20 cellular contexts compared by ENCODE assay signal in the genomic region with DNA sequence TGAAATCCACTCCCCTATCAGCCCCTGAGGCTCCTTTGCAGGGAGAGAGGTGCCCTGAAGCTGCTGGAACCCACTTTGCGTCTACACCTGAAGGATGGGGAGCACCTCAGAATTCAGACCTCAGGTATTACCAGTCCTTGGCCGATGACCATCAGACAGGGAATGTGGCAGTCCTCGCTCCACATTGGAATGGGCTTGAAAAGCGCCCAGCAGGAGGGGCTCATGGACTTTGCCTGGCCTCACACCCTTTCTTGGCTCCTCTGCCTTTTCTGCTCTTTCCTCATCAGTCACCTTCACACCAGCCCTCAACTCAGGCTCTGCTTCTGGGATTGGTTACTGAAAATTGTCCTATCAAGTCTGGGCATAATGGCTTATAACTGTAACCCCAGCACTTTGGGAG.
A peak's percentile ranks its signal among the peaks of the same experiment; 100 is the strongest.
DNase-seq lines count a peak whose midpoint lies in the region; ATAC-seq and TF ChIP-seq lines count a peak whose summit lies in the region.
"Had no signal": no experiment of that assay in that cellular context is flagged by ENCODE, and none has a peak within 500 bp of the region (broad histone marks: within the 10 kb centered on the region; RNA-seq: fewer than 3 reads in every experiment).

No MANE protein-coding gene starts in this region.

- H3K79me2 ChIP-seq in HCT116 (ENCODE audit: insufficient read depth, low read length) (no peaks in the 10 kb centered on the region), mesendoderm (ENCODE audit: control insufficient read depth, insufficient read depth, low read length) (no peaks in the 10 kb centered on the region)

- no peak overlapping the region for H2BK5ac ChIP-seq in mesendoderm (ENCODE audit: low read length)

- no peak overlapping the region for H3K9ac ChIP-seq in HCT116 (ENCODE audit: low read length)
- no peak overlapping the region for H3K9ac ChIP-seq in endodermal cell (ENCODE audit: extremely low read depth, low read length, poor library complexity, severe bottlenecking)
- H3K9ac ChIP-seq in mesendoderm (ENCODE audit: low read length), result no peak overlapping the region

- CTCF ChIA-PET in HCT116 (lab: Charles Lee), result no interaction called here

- H2AFZ ChIP-seq in HCT116 (ENCODE audit: low read depth, low read length, poor library complexity, severe bottlenecking), result no peak overlapping the region

- H4K8ac ChIP-seq in mesendoderm (ENCODE audit: low read depth, low read length), result no peak overlapping the region

- H3K4ac ChIP-seq in mesendoderm (ENCODE audit: low read depth, low read length), result no peak overlapping the region

- TF ChIP-seq RAD21 in HCT116 (IDR thresholded peaks at IDR 0.05; ENCODE audit: low read depth), result peak; percentile 22; the same call in 1 of the 2 replicates

- H3K9me3 ChIP-seq in HCT116 (ENCODE audit: control insufficient read depth in 1 of 2, insufficient read depth in 1 of 2, low read depth in 1 of 2, low read length in 2 of 2) (peaks cover 17 to 25% of the 10 kb centered on the region in 2 experiments; a peak in 3 of 4 replicates), endodermal cell (ENCODE audit: control insufficient read depth, low read length) (peaks cover 24% of the 10 kb centered on the region)

- no peak overlapping the region for H3K4me2 ChIP-seq in HCT116 (ENCODE audit: low read length)
- H3K4me2 ChIP-seq in mesendoderm (ENCODE audit: low read length), result no peak overlapping the region

- no peak overlapping the region for H3K27ac Mint-ChIP-seq in endodermal cell
- no peak overlapping the region for H3K27ac Mint-ChIP-seq in T-helper 2 cell treated with Interferon-gamma antibody and Interleukin-4, amounts not matched to agents 5 μg/mL and 100 μg/mL, for 36 hours

- intact Hi-C loops in HCT116 (cut with micrococcal nuclease), result no loop called here

- no peak overlapping the region for H2BK15ac ChIP-seq in mesendoderm (replicated peaks; ENCODE audit: low read depth)

- H3K4me1 ChIP-seq in HCT116 (ENCODE audit: control insufficient read depth in 1 of 2, insufficient read depth in 2 of 2, low read length in 2 of 2) (no peaks in the 10 kb centered on the region), endodermal cell (ENCODE audit: control insufficient read depth, insufficient read depth, low read length) (no peaks in the 10 kb centered on the region), mesendoderm (ENCODE audit: control insufficient read depth, low read depth, low read length) (no peaks in the 10 kb centered on the region)
- H3K4me1 ChIP-seq: Peyer's patch had no signal

- no peak overlapping the region for H3K4me3 Mint-ChIP-seq in endodermal cell
- no peak overlapping the region for H3K4me3 Mint-ChIP-seq in T-helper 2 cell treated with Interferon-gamma antibody and Interleukin-4, amounts not matched to agents 5 μg/mL and 100 μg/mL, for 36 hours

- H3K9me3 Mint-ChIP-seq in endodermal cell, result peaks cover 29% of the 10 kb centered on the region
- H3K9me3 Mint-ChIP-seq in T-helper 2 cell treated with Interferon-gamma antibody and Interleukin-4, amounts not matched to agents 5 μg/mL and 100 μg/mL, for 36 hours, result peaks cover 21% of the 10 kb centered on the region

- H3K36me3 Mint-ChIP-seq in endodermal cell (ENCODE audit: low read depth), result no peaks in the 10 kb centered on the region
- peaks cover 3% of the 10 kb centered on the region for H3K36me3 Mint-ChIP-seq in T-helper 2 cell treated with Interferon-gamma antibody and Interleukin-4, amounts not matched to agents 5 μg/mL and 100 μg/mL, for 36 hours (ENCODE audit: low read depth)
- H3K36me3 Mint-ChIP-seq: IgD-negative memory B cell had no signal

- H3K79me1 ChIP-seq in mesendoderm (ENCODE audit: low read length), result no peaks in the 10 kb centered on the region

- no peak overlapping the region for H4K5ac ChIP-seq in mesendoderm (ENCODE audit: low read length)

- no peak overlapping the region for H3K56ac ChIP-seq in mesendoderm (ENCODE audit: low read length)

- H2AK5ac ChIP-seq in mesendoderm (ENCODE audit: low read length), result no peak overlapping the region

- no peak overlapping the region for H3K18ac ChIP-seq in mesendoderm (ENCODE audit: low read length)

- H3K36me3 ChIP-seq in HCT116 (ENCODE audit: control insufficient read depth in 1 of 2, insufficient read depth in 2 of 2, low read length in 2 of 2) (no peaks in the 10 kb centered on the region), endodermal cell (ENCODE audit: control insufficient read depth, insufficient read depth, low read length) (no peaks in the 10 kb centered on the region), mesendoderm (ENCODE audit: control insufficient read depth, insufficient read depth, low read length) (no peaks in the 10 kb centered on the region)
- H3K36me3 ChIP-seq: Peyer's patch had no signal

- peaks cover 5% of the 10 kb centered on the region for H3K27me3 Mint-ChIP-seq in endodermal cell (ENCODE audit: insufficient read depth)
- no peaks in the 10 kb centered on the region for H3K27me3 Mint-ChIP-seq in T-helper 2 cell treated with Interferon-gamma antibody and Interleukin-4, amounts not matched to agents 5 μg/mL and 100 μg/mL, for 36 hours (ENCODE audit: low read depth)

- WGBS in endodermal cell (ENCODE audit: insufficient coverage in 1 of 2, insufficient read length in 1 of 2), 2 experiments, result 58 to 87% methylated on average over 2 to 4 of the region's 4 CpGs
- WGBS in mesendoderm (ENCODE audit: extremely low coverage, insufficient coverage, low lambda C conversion rate), result no CpG with 5 or more reads among the region's 4 CpGs

- H3K4me1 Mint-ChIP-seq in endodermal cell, result peaks cover 6% of the 10 kb centered on the region
- no peaks in the 10 kb centered on the region for H3K4me1 Mint-ChIP-seq in T-helper 2 cell treated with Interferon-gamma antibody and Interleukin-4, amounts not matched to agents 5 μg/mL and 100 μg/mL, for 36 hours (ENCODE audit: low read depth)
- H3K4me1 Mint-ChIP-seq: IgD-negative memory B cell had no signal

- DNase-seq in DMS53 (lab: John Stamatoyannopoulos, UW) (peak; percentile 23), DMS53 treated with DMSO at 0.1 percent for 48 hours (lab: John Stamatoyannopoulos, UW; ENCODE audit: unreplicated experiment) (no peak), HCT116 (ENCODE audit: low read depth, low spot score) (no peak), endodermal cell (peak; percentile 65), mesendoderm (peak; percentile 36), AG08395 (ENCODE audit: low spot score) (no peak), SKM-1 (lab: John Stamatoyannopoulos, UW; ENCODE audit: unreplicated experiment) (no peak)
- DNase-seq in T-helper 2 cell treated with Interferon-gamma antibody and Interleukin-4, amounts not matched to agents 5 μg/mL and 100 μg/mL, for 36 hours (ENCODE audit: low spot score), result no peak
- DNase-seq: Calu3, NCI-H1048, NCI-H1417, NCI-H1694, NCI-H2029 treated with DMSO at 0.1 percent for 48 hours, NCI-H2227 treated with DMSO at 0.1 percent for 48 hours, NCI-H526 treated with DMSO at 0.1 percent for 48 hours, OCI-M1, Peyer's patch, SHP77 treated with DMSO at 0.1 percent for 48 hours had no signal

- H3K4me3 ChIP-seq in HCT116 (replicated peaks in 1 of 2; ENCODE audit: low read depth in 1 of 2, low read length in 2 of 2) (no peak overlapping the region), endodermal cell (ENCODE audit: low read length) (no peak overlapping the region), mesendoderm (ENCODE audit: low read length) (no peak overlapping the region)
- H3K4me3 ChIP-seq: Peyer's patch had no signal

- no peak for ATAC-seq in HCT116

- RAD21 ChIA-PET in HCT116 (lab: Charles Lee; ENCODE audit: low non-redundant PET in 1 of 2, low total read pairs in 2 of 2, uncharacterized antibody in 2 of 2, unreplicated experiment in 2 of 2), result no interaction called here

- TF ChIP-seq POLR2A in HCT116 (IDR thresholded peaks at IDR 0.05; ENCODE audit: borderline replicate concordance, extremely low read depth, insufficient read depth, insufficient read length), result no peak

- H3K27ac ChIP-seq in HCT116 (ENCODE audit: low read depth, low read length), result no peak overlapping the region
- H3K27ac ChIP-seq in endodermal cell (ENCODE audit: low read depth, low read length), result no peak overlapping the region
- H3K27ac ChIP-seq in mesendoderm (ENCODE audit: low read depth, low read length), result no peak overlapping the region
- H3K27ac ChIP-seq: 22Rv1, Peyer's patch had no signal

- TF ChIP-seq CTCF in HCT116 (IDR thresholded peaks at IDR 0.05 in 2 of 3, conservative IDR thresholded peaks at IDR 0.05 in 1 of 3; ENCODE audit: borderline replicate concordance in 1 of 3, insufficient read depth in 1 of 3, low read depth in 2 of 3, low read length in 2 of 3), result 0 out of 6 replicates have a peak, but pooled peaks of 1 of the 3 experiments have one; percentile 7
- peak; percentile 58 for TF ChIP-seq CTCF in endodermal cell (conservative IDR thresholded peaks at IDR 0.05)

- no peak overlapping the region for H3K23ac ChIP-seq in mesendoderm (ENCODE audit: low read length)

- BruUV-seq in HCT116 (replicated peaks; lab: Mats Ljungman, UMichigan), result no TSS peak

- POLR2A ChIA-PET in HCT116 (lab: Charles Lee), result no interaction called here

- no peaks in the 10 kb centered on the region for H3K9me2 ChIP-seq in HCT116 (ENCODE audit: insufficient read depth)

- H2BK120ac ChIP-seq in mesendoderm (ENCODE audit: low read depth, low read length), result no peak overlapping the region

- H3K27me3 ChIP-seq in HCT116 (ENCODE audit: insufficient read depth, low read length), result no peaks in the 10 kb centered on the region
- H3K27me3 ChIP-seq in endodermal cell (ENCODE audit: control insufficient read depth, insufficient read depth, low read length, poor library complexity, severe bottlenecking), result no peaks in the 10 kb centered on the region
- no peaks in the 10 kb centered on the region for H3K27me3 ChIP-seq in mesendoderm (ENCODE audit: insufficient read depth, low read length, poor library complexity)
- H3K27me3 ChIP-seq: Peyer's patch had no signal

- no peaks in the 10 kb centered on the region for H4K20me1 ChIP-seq in HCT116 (ENCODE audit: insufficient read depth)

TF ChIP-seq in HCT116, 20 proteins besides CTCF, POLR2A, EP300 and RAD21:
- TF ChIP-seq, protein P1, sequence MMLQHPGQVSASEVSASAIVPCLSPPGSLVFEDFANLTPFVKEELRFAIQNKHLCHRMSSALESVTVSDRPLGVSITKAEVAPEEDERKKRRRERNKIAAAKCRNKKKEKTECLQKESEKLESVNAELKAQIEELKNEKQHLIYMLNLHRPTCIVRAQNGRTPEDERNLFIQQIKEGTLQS (IDR thresholded peaks at IDR 0.05), result no peak
- TF ChIP-seq SIN3A (IDR thresholded peaks at IDR 0.05; ENCODE audit: low read depth), result no peak

Comparison
In these comparisons a context has a peak if more than half of its experiments do, and no peak if none do; other contexts are left out.
1. DNase-seq: peak in DMS53 (single experiment), endodermal cell (single experiment) and mesendoderm (single experiment); none in DMS53 treated with DMSO at 0.1 percent for 48 hours (single experiment), HCT116 (single experiment), AG08395 (single experiment), SKM-1 (single experiment) and T-helper 2 cell treated with Interferon-gamma antibody and Interleukin-4, amounts not matched to agents 5 μg/mL and 100 μg/mL, for 36 hours (single experiment).